9 cellular contexts compared by ENCODE assay signal in genomic region chr16:26756633-26757032, GRCh38.
"Had no signal": no experiment of that assay in that cellular context is flagged by ENCODE, and none has a peak within 500 bp of the region (broad histone marks: within the 10 kb centered on the region; RNA-seq: fewer than 3 reads in every experiment).

No MANE protein-coding gene starts in this region.

- ATAC-seq: GM23338, HCT116, HepG2 had no signal

- H3K9me3 ChIP-seq: HAP-1 had no signal

- H3K4me2 ChIP-seq: GM23338, KMS-11 had no signal

- H3K27ac ChIP-seq: HL-60, KMS-11 had no signal

- H3K9ac ChIP-seq: KMS-11 had no signal

- DNase-seq: H7, Karpas-422, KBM-7 had no signal

- FAIRE-seq: HepG2 had no signal

- H3K4me1 ChIP-seq: HAP-1 had no signal

- H3K4me3 Mint-ChIP-seq: GM23338 had no signal

- H3K36me3 ChIP-seq: HAP-1 had no signal

- H3K4me3 ChIP-seq: GM23338, HAP-1 had no signal

- H3K4me1 Mint-ChIP-seq: GM23338 had no signal

- H2AFZ ChIP-seq: GM23338 had no signal

- H3K27ac Mint-ChIP-seq: GM23338 had no signal
